ENCODE assay signal across 1 cellular context in genomic region chr15:52287114-52287513, GRCh38.
TF ChIP-seq lines count a peak whose summit lies in the region.

No MANE protein-coding gene starts in this region.

TF ChIP-seq in H1, 55 proteins besides CTCF, POLR2A, EP300 and RAD21:
- TF ChIP-seq CBX8 (IDR thresholded peaks at IDR 0.05; ENCODE audit: borderline replicate concordance, low read depth, low read length) = no peak
- no peak for TF ChIP-seq POU5F1 (IDR thresholded peaks at IDR 0.05; ENCODE audit: low read depth, low read length)
- no peak for TF ChIP-seq TBP (IDR thresholded peaks at IDR 0.05; ENCODE audit: low read depth, low read length)
- TF ChIP-seq EGR1 (IDR thresholded peaks at IDR 0.05; ENCODE audit: borderline replicate concordance, low read depth, low read length) = no peak
- no peak for TF ChIP-seq SIN3A (conservative IDR thresholded peaks at IDR 0.05 in 1 of 2, IDR thresholded peaks at IDR 0.05 in 1 of 2; ENCODE audit: low read depth in 1 of 2, low read length in 2 of 2)
- TF ChIP-seq ATF2 (IDR thresholded peaks at IDR 0.05; ENCODE audit: low read length) = no peak
- no peak for TF ChIP-seq PHF8 (conservative IDR thresholded peaks at IDR 0.05; ENCODE audit: low read depth, low read length)
- TF ChIP-seq SP1 (IDR thresholded peaks at IDR 0.05; ENCODE audit: low read depth, low read length) = no peak
- no peak for TF ChIP-seq TCF12 (IDR thresholded peaks at IDR 0.05; ENCODE audit: low read depth, low read length)
- no peak for TF ChIP-seq NRF1 (IDR thresholded peaks at IDR 0.05; ENCODE audit: low read depth, low read length)
- no peak for TF ChIP-seq CEBPB (IDR thresholded peaks at IDR 0.05; ENCODE audit: low read depth, low read length)
- no peak for TF ChIP-seq SUZ12 (IDR thresholded peaks at IDR 0.05; ENCODE audit: low read length)
- TF ChIP-seq EZH2 (IDR thresholded peaks at IDR 0.05; ENCODE audit: low read depth, low read length, severe bottlenecking) = no peak
- TF ChIP-seq BRCA1 (IDR thresholded peaks at IDR 0.05; ENCODE audit: low read depth, low read length) = no peak
- TF ChIP-seq SP4 (IDR thresholded peaks at IDR 0.05; ENCODE audit: low read length) = no peak
- TF ChIP-seq RFX5 (IDR thresholded peaks at IDR 0.05; ENCODE audit: borderline replicate concordance, low read depth, low read length) = no peak
- no peak for TF ChIP-seq USF2 (IDR thresholded peaks at IDR 0.05; ENCODE audit: low read length)
